Comparison of ENCODE assay signal across 8 cellular contexts in the genomic region with DNA sequence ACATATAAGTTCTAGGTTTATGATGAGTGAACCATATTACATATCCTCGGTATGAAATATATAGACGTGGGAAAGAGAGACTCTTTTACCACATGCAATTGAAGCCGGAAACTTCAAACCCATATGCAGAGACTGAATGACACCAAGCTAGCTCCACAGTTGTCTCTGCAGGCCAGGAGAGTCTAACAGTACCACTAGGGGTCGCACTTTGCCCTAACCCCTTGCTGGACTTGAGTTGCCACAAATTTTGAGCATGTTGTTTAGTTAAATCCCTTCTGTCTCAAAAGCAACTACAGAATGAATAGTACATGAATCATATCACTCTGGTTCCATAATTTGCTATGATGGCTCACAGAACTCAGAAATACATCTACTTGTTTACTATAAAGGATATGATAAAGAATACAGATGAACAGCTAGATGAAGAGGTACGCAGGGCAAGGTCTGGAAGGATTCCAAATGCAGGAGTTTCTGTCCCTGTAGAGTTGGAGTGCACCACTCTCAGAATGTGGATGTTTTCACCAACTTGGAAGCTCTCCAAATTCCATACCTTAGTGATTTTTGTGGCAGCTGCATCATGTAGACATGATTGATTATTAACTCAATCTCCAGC.
DNase-seq lines count a peak whose midpoint lies in the region; ATAC-seq and TF ChIP-seq lines count a peak whose summit lies in the region.

No MANE protein-coding gene starts in this region.

- ATAC-seq in GM18502 (IDR thresholded peaks at IDR 0.05; ENCODE audit: poor library complexity, unreplicated experiment) (peak; percentile 89), HG02885 (IDR thresholded peaks at IDR 0.05; ENCODE audit: poor library complexity, unreplicated experiment) (peak; percentile 90), GM18520 (IDR thresholded peaks at IDR 0.05; ENCODE audit: unreplicated experiment) (no peak)

- peak; percentile 33 for DNase-seq in NCI-H2227 treated with DMSO at 0.1 percent for 48 hours (lab: John Stamatoyannopoulos, UW)
- DNase-seq in activated CD8-positive, alpha-beta memory T cell treated with anti-CD3 and anti-CD28 coated beads for 24 hours: peak; percentile 68
- peak; percentile 58 for DNase-seq in fibroblast of villous mesenchyme (ENCODE audit: low read depth)
- DNase-seq in stimulated activated CD4-positive, alpha-beta T cell treated with anti-CD3 and anti-CD28 coated beads, Interleukin-12 subunit alpha, Interleukin-12 subunit beta, amount 100 ng/mL, for 4 hours: peak; percentile 25

- TF ChIP-seq CTCF in C4-2B (conservative IDR thresholded peaks at IDR 0.05): peak; percentile 93
- peak; percentile 93 for TF ChIP-seq CTCF in fibroblast of villous mesenchyme (IDR thresholded peaks at IDR 0.05; ENCODE audit: insufficient read depth, low read depth, low read length)

- H3K4me3 ChIP-seq in fibroblast of villous mesenchyme (ENCODE audit: low read depth, low read length): no peak overlapping the region

- H3K27ac ChIP-seq in C4-2B: no peak overlapping the region
